14 cellular contexts compared by ENCODE assay signal in the genomic region with DNA sequence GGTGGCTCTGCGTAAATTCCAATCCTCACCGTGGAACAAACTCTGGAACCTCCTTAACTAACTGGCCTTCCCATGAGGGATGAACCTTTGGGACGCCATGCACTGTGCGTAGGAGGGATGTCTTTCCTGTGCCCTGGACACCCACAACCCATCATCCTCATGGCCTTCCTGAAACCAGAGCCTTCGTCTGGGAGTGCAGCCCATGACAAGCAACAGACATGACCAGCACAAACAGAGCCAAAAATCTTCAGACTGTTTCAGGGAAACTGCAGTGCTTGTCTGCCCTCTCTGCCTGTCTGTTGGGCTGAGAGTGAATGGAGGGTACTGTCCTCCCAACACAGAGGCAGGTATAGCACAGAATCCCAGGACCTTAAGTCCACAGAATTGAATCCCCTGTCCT.
"Had no signal": no experiment of that assay in that cellular context is flagged by ENCODE, and none has a peak within 500 bp of the region (broad histone marks: within the 10 kb centered on the region; RNA-seq: fewer than 3 reads in every experiment).

No MANE protein-coding gene starts in this region.

- H3K27ac ChIP-seq: tibial artery had no signal

- ATAC-seq: activated T-cell treated with anti-CD3 and anti-CD28 coated beads, Interleukin-2, amount 50 U/mL, for 4 hours; naive thymus-derived CD4-positive, alpha-beta T cell had no signal

- H3K4me3 ChIP-seq: heart right ventricle, tibial artery had no signal

- H3K36me3 ChIP-seq: heart right ventricle, tibial artery had no signal

- DNase-seq: activated CD4-positive, alpha-beta memory T cell treated with anti-CD3 and anti-CD28 coated beads for 36 hours; activated CD4-positive, CD25-positive, alpha-beta regulatory T cell treated with anti-CD3 and anti-CD28 coated beads, Interleukin-2, amount 50 U/mL, for 72 hours; activated gamma-delta T cell; activated T-cell treated with anti-CD3 and anti-CD28 coated beads, Interleukin-2, amount 50 U/mL, for 4 hours; aorta; foreskin melanocyte; heart right ventricle; kidney; midbrain; naive thymus-derived CD4-positive, alpha-beta T cell; occipital lobe; stimulated activated CD4-positive, alpha-beta T cell treated with anti-CD3 and anti-CD28 coated beads, Interleukin-4, amount 100 ng/mL, for 1 hour; SW 1271; tibial artery had no signal

- H3K9me3 ChIP-seq: heart right ventricle, tibial artery had no signal

- H3K27me3 ChIP-seq: heart right ventricle, tibial artery had no signal

- FAIRE-seq: kidney had no signal
